35 cellular contexts compared by ENCODE assay signal in the genomic region with DNA sequence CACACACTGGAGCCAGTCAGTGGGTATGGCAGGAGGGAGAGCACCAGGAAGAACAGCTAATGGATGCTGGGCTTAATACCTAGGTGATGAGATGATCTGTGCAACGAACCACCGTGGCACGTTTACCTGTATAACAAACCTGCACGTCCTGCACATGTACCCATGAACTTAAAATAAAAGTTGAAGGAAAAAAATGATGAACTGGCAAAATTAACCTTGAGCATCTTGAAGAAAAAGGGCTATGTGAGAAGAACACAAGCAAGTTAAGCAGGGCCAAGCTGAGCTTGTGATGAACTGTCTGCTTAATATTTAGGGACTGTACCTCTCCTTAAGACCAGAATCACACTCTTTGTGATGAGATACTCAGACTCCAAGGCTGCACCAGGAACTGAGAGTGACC.
"Had no signal": no experiment of that assay in that cellular context is flagged by ENCODE, and none has a peak within 500 bp of the region (broad histone marks: within the 10 kb centered on the region; RNA-seq: fewer than 3 reads in every experiment).

No MANE protein-coding gene starts in this region.

- H3K27me3 ChIP-seq: MG63 had no signal

- H3K36me3 ChIP-seq: MG63 had no signal

- H3K4me3 ChIP-seq: MG63 had no signal

- H3K9me3 ChIP-seq: MG63 had no signal

- DNase-seq: MG63, MM.1S, MV-4-11, NCI-H1048, NCI-H1092, NCI-H1092 treated with DMSO at 0.1 percent for 48 hours, NCI-H1105, NCI-H1105 treated with DMSO at 0.1 percent for 48 hours, NCI-H1417, NCI-H1417 treated with DMSO at 0.1 percent for 48 hours, NCI-H1436, NCI-H1436 treated with DMSO at 0.1 percent for 48 hours, NCI-H146, NCI-H1694, NCI-H1694 treated with DMSO at 0.1 percent for 48 hours, NCI-H187, NCI-H187 treated with DMSO at 0.1 percent for 48 hours, NCI-H1930, NCI-H2029, NCI-H2029 treated with DMSO at 0.1 percent for 48 hours, NCI-H2081, NCI-H2081 treated with DMSO at 0.1 percent for 48 hours, NCI-H2107, NCI-H2171, NCI-H2171 treated with DMSO at 0.1 percent for 48 hours, NCI-H2227 treated with DMSO at 0.1 percent for 48 hours, NCI-H226, NCI-H345, NCI-H446, NCI-H446 treated with DMSO at 0.1 percent for 48 hours, NCI-H510A, NCI-H510A treated with DMSO at 0.1 percent for 48 hours, NCI-H524, NCI-H524 treated with DMSO at 0.1 percent for 48 hours, NCI-H526 had no signal
